ENCODE assay signal across 23 cellular contexts in genomic region chr4:41409095-41409494, GRCh38.
"Had no signal": no experiment of that assay in that cellular context is flagged by ENCODE, and none has a peak within 500 bp of the region (broad histone marks: within the 10 kb centered on the region; RNA-seq: fewer than 3 reads in every experiment).

No MANE protein-coding gene starts in this region.

- ATAC-seq: activated naive CD8-positive, alpha-beta T cell treated with anti-CD3 and anti-CD28 coated beads, Interleukin-2, amount 50 U/mL, for 24 hours; activated T-cell treated with anti-CD3 and anti-CD28 coated beads, Interleukin-2, amount 50 U/mL, for 4 hours; foreskin keratinocyte; stimulated activated naive CD8-positive, alpha-beta T cell treated with anti-CD3 and anti-CD28 coated beads, Interleukin-15, Interleukin-2, amounts not matched to agents 100 U/mL and 50 U/mL, for 24 hours had no signal

- H3K4me2 ChIP-seq: hepatocyte had no signal

- H3K4me1 Mint-ChIP-seq: activated naive CD8-positive, alpha-beta T cell treated with anti-CD3 and anti-CD28 coated beads, Interleukin-2, amount 50 U/mL, for 24 hours had no signal

- H3K27me3 Mint-ChIP-seq: activated naive CD8-positive, alpha-beta T cell treated with anti-CD3 and anti-CD28 coated beads, Interleukin-2, amount 50 U/mL, for 24 hours had no signal

- H3K4me1 ChIP-seq: foreskin keratinocyte, prostate gland, right atrium auricular region, vagina had no signal

- H3K36me3 ChIP-seq: brain microvascular endothelial cell, esophagus muscularis mucosa, prostate gland, right atrium auricular region, suprapubic skin, vagina had no signal

- H3K9me3 Mint-ChIP-seq: activated naive CD4-positive, alpha-beta T cell treated with anti-CD3 and anti-CD28 coated beads for 36 hours; activated naive CD8-positive, alpha-beta T cell treated with anti-CD3 and anti-CD28 coated beads, Interleukin-2, amount 50 U/mL, for 24 hours; activated T-cell treated with anti-CD3 and anti-CD28 coated beads, Interleukin-2, amount 50 U/mL, for 4 hours had no signal

- H3K4me3 ChIP-seq: esophagus muscularis mucosa, hepatocyte, prostate gland, right atrium auricular region, suprapubic skin, vagina had no signal

- DNase-seq: activated CD4-positive, alpha-beta T cell treated with anti-CD3 and anti-CD28 coated beads, Interleukin-2, amount 50 U/mL, for 1 hour; activated CD4-positive, CD25-positive, alpha-beta regulatory T cell treated with anti-CD3 and anti-CD28 coated beads, Interleukin-2, amount 50 U/mL, for 72 hours; activated CD8-positive, alpha-beta memory T cell treated with anti-CD3 and anti-CD28 coated beads, Interleukin-2, amount 50 U/mL, for 4 hours; activated naive CD4-positive, alpha-beta T cell treated with anti-CD3 and anti-CD28 coated beads for 36 hours; activated naive CD8-positive, alpha-beta T cell treated with anti-CD3 and anti-CD28 coated beads, Interleukin-2, amount 50 U/mL, for 24 hours; activated T-cell treated with anti-CD3 and anti-CD28 coated beads, Interleukin-2, amount 50 U/mL, for 4 hours; aorta; brain microvascular endothelial cell; cortex of kidney; effector CD4-positive, alpha-beta T cell; foreskin keratinocyte; nephron progenitor cell; nucleus accumbens; stimulated activated naive CD8-positive, alpha-beta T cell treated with anti-CD3 and anti-CD28 coated beads, Interleukin-15, Interleukin-2, amounts not matched to agents 100 U/mL and 50 U/mL, for 24 hours; T-helper 2 cell; trophoblast cell had no signal

- H3K27ac ChIP-seq: brain microvascular endothelial cell, esophagus muscularis mucosa, foreskin keratinocyte, hepatocyte, prostate gland, right atrium auricular region, suprapubic skin, vagina, VCaP had no signal

- H3K27ac Mint-ChIP-seq: activated naive CD4-positive, alpha-beta T cell treated with anti-CD3 and anti-CD28 coated beads for 36 hours; activated naive CD8-positive, alpha-beta T cell treated with anti-CD3 and anti-CD28 coated beads, Interleukin-2, amount 50 U/mL, for 24 hours; nephron progenitor cell had no signal

- H3K9me3 ChIP-seq: esophagus muscularis mucosa, prostate gland, right atrium auricular region, suprapubic skin, vagina had no signal

- H3K79me2 ChIP-seq: hepatocyte had no signal

- H3K4me3 Mint-ChIP-seq: activated naive CD4-positive, alpha-beta T cell treated with anti-CD3 and anti-CD28 coated beads for 36 hours; activated naive CD8-positive, alpha-beta T cell treated with anti-CD3 and anti-CD28 coated beads, Interleukin-2, amount 50 U/mL, for 24 hours; activated T-cell treated with anti-CD3 and anti-CD28 coated beads, Interleukin-2, amount 50 U/mL, for 4 hours; nephron progenitor cell had no signal

- H3K27me3 ChIP-seq: brain microvascular endothelial cell, esophagus muscularis mucosa, foreskin keratinocyte, hepatocyte, right atrium auricular region, suprapubic skin, vagina had no signal

- H2AFZ ChIP-seq: hepatocyte had no signal
